ENCODE assay signal across 18 cellular contexts in the genomic region with DNA sequence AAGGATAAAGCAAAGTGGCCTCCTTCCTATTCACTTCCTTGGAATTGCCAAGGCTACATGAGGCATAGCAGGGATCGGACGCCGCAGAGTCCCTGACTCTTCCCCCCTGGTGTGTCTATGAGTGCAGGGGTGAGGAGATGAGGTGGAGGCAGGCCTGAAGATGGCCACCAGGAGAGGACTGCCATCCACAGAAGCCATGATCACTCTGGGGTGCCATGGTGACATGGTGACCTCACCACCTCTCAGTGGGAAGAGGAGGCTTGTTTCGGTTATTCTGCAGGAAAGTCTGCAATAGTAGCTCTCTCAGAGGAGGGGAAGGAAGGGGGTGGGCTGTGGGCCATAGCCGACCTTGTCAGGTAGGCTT. TPM values are rescaled to one million over a fixed set of nuclear protein-coding genes. Genes with fewer than 3 reads are reported as not detected.
DNase-seq lines count a peak whose midpoint lies in the region; ATAC-seq and TF ChIP-seq lines count a peak whose summit lies in the region.
"Had no signal": no experiment of that assay in that cellular context is flagged by ENCODE, and none has a peak within 500 bp of the region (broad histone marks: within the 10 kb centered on the region; RNA-seq: fewer than 3 reads in every experiment).

No MANE protein-coding gene starts in this region.

- no peak for TF ChIP-seq CTCF in SK-N-SH (IDR thresholded peaks at IDR 0.05)
- TF ChIP-seq CTCF in gastroesophageal sphincter (IDR thresholded peaks at IDR 0.05): no peak
- no peak for TF ChIP-seq CTCF in mesothelial cell of epicardium (IDR thresholded peaks at IDR 0.05; ENCODE audit: unreplicated experiment)
- no peak for TF ChIP-seq CTCF in upper lobe of left lung (IDR thresholded peaks at IDR 0.05)

- H3K9me2 ChIP-seq in SK-N-SH: no peaks in the 10 kb centered on the region

- no peak for TF ChIP-seq POLR2A in gastroesophageal sphincter (IDR thresholded peaks at IDR 0.05)
- no peak for TF ChIP-seq POLR2A in upper lobe of left lung (IDR thresholded peaks at IDR 0.05)

- H3K79me2 ChIP-seq in SK-N-SH (ENCODE audit: insufficient read depth): no peaks in the 10 kb centered on the region

- H3K9me3 Mint-ChIP-seq in mesothelial cell of epicardium: no peaks in the 10 kb centered on the region
- H3K9me3 Mint-ChIP-seq: activated B cell treated with CpG ODN at 0.5 μM for 24 hours; activated naive CD8-positive, alpha-beta T cell treated with anti-CD3 and anti-CD28 coated beads, Interleukin-2, amount 50 U/mL, for 24 hours; activated T-helper 1 cell treated with anti-CD3 and anti-CD28 coated beads, Interleukin-12 subunit alpha, Interleukin-12 subunit beta, Interleukin-2, Interleukin-4 antibody, amounts not matched to agents 30 ng/mL and 10 ng/mL and 1 ng/mL, durations not matched to agents 14 hours and 24 hours and 36 hours; effector memory CD8-positive, alpha-beta T cell had no signal

- H3K4me1 ChIP-seq in SK-N-SH (ENCODE audit: control insufficient read depth in 1 of 2, insufficient read depth in 2 of 2, low read depth in 1 of 2, low read length in 1 of 2) (peaks cover 0 to 19% of the 10 kb centered on the region in 2 experiments; a peak in 2 of 4 replicates), gastroesophageal sphincter (peaks cover 0 to 16% (median 0%) of the 10 kb centered on the region in 3 donors), upper lobe of left lung (peaks cover 34 to 57% (median 53%) of the 10 kb centered on the region in 4 donors)

- ATAC-seq in SK-N-SH treated with all-trans-retinoic acid at 6 μM for 48 hours (peak; percentile 16; the same call in 1 of the 3 replicates), gastroesophageal sphincter (no peak), upper lobe of left lung (ENCODE audit: low FRiP score in 2 of 2) (peak in 1 of 2 donors; percentile 43), HG03025 (IDR thresholded peaks at IDR 0.05; ENCODE audit: low FRiP score, unreplicated experiment) (no peak)
- ATAC-seq: activated naive CD8-positive, alpha-beta T cell treated with anti-CD3 and anti-CD28 coated beads, Interleukin-2, amount 50 U/mL, for 24 hours; effector memory CD8-positive, alpha-beta T cell had no signal

- H3K4me1 Mint-ChIP-seq in mesothelial cell of epicardium: peaks cover 12% of the 10 kb centered on the region
- H3K4me1 Mint-ChIP-seq: activated naive CD8-positive, alpha-beta T cell treated with anti-CD3 and anti-CD28 coated beads, Interleukin-2, amount 50 U/mL, for 24 hours had no signal

- no peaks in the 10 kb centered on the region for H3K27me3 Mint-ChIP-seq in mesothelial cell of epicardium (ENCODE audit: low read depth)
- H3K27me3 Mint-ChIP-seq: activated B cell treated with CpG ODN at 0.5 μM for 24 hours; activated naive CD8-positive, alpha-beta T cell treated with anti-CD3 and anti-CD28 coated beads, Interleukin-2, amount 50 U/mL, for 24 hours; effector memory CD8-positive, alpha-beta T cell had no signal

- H4K20me1 ChIP-seq in SK-N-SH (ENCODE audit: insufficient read depth): no peaks in the 10 kb centered on the region

- H3K4me2 ChIP-seq in SK-N-SH: no peak overlapping the region

- H3K27ac ChIP-seq in SK-N-SH (ENCODE audit: low read depth in 2 of 2, low read length in 1 of 2) (peak overlapping the region in 1 of 2 experiments; percentile 77; a peak in 2 of 4 replicates), gastroesophageal sphincter (peak overlapping the region in 3 of 4 donors; percentile 50 to 56 (median 53)), upper lobe of left lung (peak overlapping the region; percentile 11 to 69 (median 58))

- H3K9ac ChIP-seq in SK-N-SH: no peak overlapping the region

- H3K36me3 ChIP-seq in SK-N-SH (replicated peaks in 1 of 2; ENCODE audit: control insufficient read depth in 1 of 2, insufficient read depth in 2 of 2, low read length in 1 of 2) (peaks cover 3 to 8% of the 10 kb centered on the region in 2 experiments), gastroesophageal sphincter (peaks cover 0 to 17% of the 10 kb centered on the region in 2 donors), upper lobe of left lung (no peaks in the 10 kb centered on the region)
- H3K36me3 ChIP-seq: MG63 had no signal

- no peaks in the 10 kb centered on the region for H3F3A ChIP-seq in SK-N-SH (replicated peaks; ENCODE audit: insufficient read depth)

- H2AFZ ChIP-seq in SK-N-SH (ENCODE audit: low read depth): no peak overlapping the region

- H3K9me3 ChIP-seq in SK-N-SH (no peaks in the 10 kb centered on the region), gastroesophageal sphincter (no peaks in the 10 kb centered on the region), upper lobe of left lung (no peaks in the 10 kb centered on the region)
- H3K9me3 ChIP-seq: MG63, tibial nerve had no signal

- TF ChIP-seq EP300 in SK-N-SH (IDR thresholded peaks at IDR 0.05; ENCODE audit: borderline replicate concordance in 1 of 2, low read depth in 1 of 2, low read length in 1 of 2): no peak
- no peak for TF ChIP-seq EP300 in gastroesophageal sphincter (IDR thresholded peaks at IDR 0.05)
- no peak for TF ChIP-seq EP300 in upper lobe of left lung (IDR thresholded peaks at IDR 0.05)

- 88% methylated on average over 4 of the region's 5 CpGs for WGBS in SK-N-SH (ENCODE audit: low lambda C conversion rate)
- 79 to 83% methylated on average over 1 to 4 of the region's 5 CpGs for WGBS in gastroesophageal sphincter (ENCODE audit: low coverage in 1 of 2), 2 donors
- WGBS in upper lobe of left lung, 2 donors: 65 to 76% methylated on average over 5 of the region's 5 CpGs

- peak overlapping the region; percentile 66 for H3K27ac Mint-ChIP-seq in mesothelial cell of epicardium
- H3K27ac Mint-ChIP-seq: activated B cell treated with CpG ODN at 0.5 μM for 24 hours; activated naive CD8-positive, alpha-beta T cell treated with anti-CD3 and anti-CD28 coated beads, Interleukin-2, amount 50 U/mL, for 24 hours; activated T-helper 1 cell treated with anti-CD3 and anti-CD28 coated beads, Interleukin-12 subunit alpha, Interleukin-12 subunit beta, Interleukin-2, Interleukin-4 antibody, amounts not matched to agents 30 ng/mL and 10 ng/mL and 1 ng/mL, durations not matched to agents 14 hours and 24 hours and 36 hours; effector memory CD8-positive, alpha-beta T cell had no signal

- CTCF ChIA-PET in SK-N-SH (lab: Yijun Ruan, JAX): interaction anchor here (0.8 to 1.7 kb wide), 4 partner anchors 23 to 124 kb away, joined by 3 to 5 read pairs (median 4); no protein-coding TSS in a partner anchor

- POLR2A ChIA-PET in SK-N-SH (lab: Yijun Ruan, JAX): no interaction called here

- no peaks in the 10 kb centered on the region for H3K27me3 ChIP-seq in SK-N-SH (ENCODE audit: insufficient read depth)
- no peaks in the 10 kb centered on the region for H3K27me3 ChIP-seq in gastroesophageal sphincter
- H3K27me3 ChIP-seq in upper lobe of left lung: no peaks in the 10 kb centered on the region
- H3K27me3 ChIP-seq: MG63, tibial nerve had no signal

- H3K4me3 ChIP-seq in SK-N-SH (ENCODE audit: low read depth in 2 of 2, low read length in 1 of 2) (no peak overlapping the region), gastroesophageal sphincter (no peak overlapping the region), upper lobe of left lung (no peak overlapping the region)
- H3K4me3 ChIP-seq: MG63, tibial nerve had no signal

- no peaks in the 10 kb centered on the region for H3K36me3 Mint-ChIP-seq in mesothelial cell of epicardium

- no peak for TF ChIP-seq RAD21 in SK-N-SH (IDR thresholded peaks at IDR 0.05; ENCODE audit: low read length)

- no peak for DNase-seq in SK-N-SH
- DNase-seq in mesothelial cell of epicardium (ENCODE audit: low spot score in 2 of 2, unreplicated experiment in 2 of 2): no peak
- no peak for DNase-seq in upper lobe of left lung
- no peak for DNase-seq in HuH-7.5 (ENCODE audit: low spot score)
- DNase-seq in germinal center (ENCODE audit: low spot score): no peak
- DNase-seq: activated B cell treated with CpG ODN at 0.5 μM for 24 hours; activated naive CD8-positive, alpha-beta T cell treated with anti-CD3 and anti-CD28 coated beads, Interleukin-2, amount 50 U/mL, for 24 hours; central memory CD4-positive, alpha-beta T cell; DMS53; effector memory CD8-positive, alpha-beta T cell; MG63; NCI-H1930; NCI-H510A treated with DMSO at 0.1 percent for 48 hours had no signal

- no peak overlapping the region for H3K4me3 Mint-ChIP-seq in mesothelial cell of epicardium
- H3K4me3 Mint-ChIP-seq: activated B cell treated with CpG ODN at 0.5 μM for 24 hours; activated naive CD8-positive, alpha-beta T cell treated with anti-CD3 and anti-CD28 coated beads, Interleukin-2, amount 50 U/mL, for 24 hours; activated T-helper 1 cell treated with anti-CD3 and anti-CD28 coated beads, Interleukin-12 subunit alpha, Interleukin-12 subunit beta, Interleukin-2, Interleukin-4 antibody, amounts not matched to agents 30 ng/mL and 10 ng/mL and 1 ng/mL, durations not matched to agents 14 hours and 24 hours and 36 hours; effector memory CD8-positive, alpha-beta T cell had no signal

TF ChIP-seq in SK-N-SH treated with all-trans-retinoic acid at 6 μM for 48 hours, 23 proteins besides CTCF, POLR2A, EP300 and RAD21 (continues in another document):
- no peak for TF ChIP-seq ISL1 (CRISPR knock-in tag; IDR thresholded peaks at IDR 0.05)

TF ChIP-seq in SK-N-SH, 30 proteins besides CTCF, POLR2A, EP300 and RAD21 (continues in another document):
- TF ChIP-seq FOSL2 (IDR thresholded peaks at IDR 0.05; ENCODE audit: borderline replicate concordance, low read depth): no peak
- TF ChIP-seq CHD2 (IDR thresholded peaks at IDR 0.05; ENCODE audit: low read length, partially characterized antibody): no peak
- no peak for TF ChIP-seq JUND (IDR thresholded peaks at IDR 0.05)
- TF ChIP-seq, protein P1, sequence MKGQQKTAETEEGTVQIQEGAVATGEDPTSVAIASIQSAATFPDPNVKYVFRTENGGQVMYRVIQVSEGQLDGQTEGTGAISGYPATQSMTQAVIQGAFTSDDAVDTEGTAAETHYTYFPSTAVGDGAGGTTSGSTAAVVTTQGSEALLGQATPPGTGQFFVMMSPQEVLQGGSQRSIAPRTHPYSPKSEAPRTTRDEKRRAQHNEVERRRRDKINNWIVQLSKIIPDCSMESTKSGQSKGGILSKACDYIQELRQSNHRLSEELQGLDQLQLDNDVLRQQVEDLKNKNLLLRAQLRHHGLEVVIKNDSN (IDR thresholded peaks at IDR 0.05; ENCODE audit: borderline replicate concordance, low read depth): no peak
- TF ChIP-seq NFIC (IDR thresholded peaks at IDR 0.05; ENCODE audit: borderline replicate concordance): no peak
- TF ChIP-seq YY1 (IDR thresholded peaks at IDR 0.05; ENCODE audit: low read depth): no peak
- no peak for TF ChIP-seq FOXM1 (IDR thresholded peaks at IDR 0.05; ENCODE audit: low read depth)
- TF ChIP-seq GATA2 (CRISPR knock-in tag; IDR thresholded peaks at IDR 0.05): no peak
- TF ChIP-seq RCOR1 (IDR thresholded peaks at IDR 0.05; ENCODE audit: low read length): no peak
- no peak for TF ChIP-seq EZH2phosphoT487 (IDR thresholded peaks at IDR 0.05; ENCODE audit: borderline replicate concordance, low read depth)

RNA-seq across cellular contexts. Expression of a gene that starts 57.0 kb away (rescaled TPM):
- polyA plus RNA-seq in SK-N-SH (2012; rRNA removed): 7.6 and 10.5 TPM in 2 replicates
- 2.7 and 5.0 TPM in 2 replicates for polyA plus RNA-seq in SK-N-SH (2012; cell fraction: cytosol; rRNA removed)
- 22.5 and 25.5 TPM in 2 replicates for polyA plus RNA-seq in SK-N-SH (2012; cell fraction: nucleus; rRNA removed)
- total RNA-seq in gastroesophageal sphincter (10 to 100 TPM; 17.3 to 42.7 (median 33.3) TPM), mesothelial cell of epicardium (27.8 to 28.7 TPM (median 27.8 TPM) in 3 replicates), upper lobe of left lung (100 to 1,000 TPM in 2 of 6 donors, 10 to 100 TPM in 4; 78.6 to 176 (median 87.8) TPM)
